Comparison of ENCODE assay signal across 8 cellular contexts in genomic region chr15:69225355-69226027, GRCh38.
DNase-seq lines count a peak whose midpoint lies in the region; FAIRE-seq and TF ChIP-seq lines count a peak whose summit lies in the region.

No MANE protein-coding gene starts in this region.

- no peaks in the 10 kb centered on the region for H3K4me1 ChIP-seq in tibial artery

- peak; percentile 65 for FAIRE-seq in TTC549 (lab: Jason Lieb, UNC)

- TF ChIP-seq CTCF in tibial artery (IDR thresholded peaks at IDR 0.05): peak in 1 of 2 experiments; percentile 21

- intact Hi-C loops in tibial artery (cut with DNase I; ENCODE audit: low total_unique reads): no loop called here

- no peak overlapping the region for H3K27ac ChIP-seq in tibial artery

- DNase-seq in Ammon's horn (ENCODE audit: low spot score): peak; percentile 22
- DNase-seq in HuH-7 (ENCODE audit: low spot score): peak; percentile 12
- DNase-seq in iPS DF 4.7 (ENCODE audit: extremely low read depth, low spot score): peak; percentile 9
- DNase-seq in nucleus accumbens (lab: John Stamatoyannopoulos, UW): no peak
- no peak for DNase-seq in tibial artery
- no peak for DNase-seq in putamen (ENCODE audit: low spot score)
- DNase-seq in stimulated activated CD4-positive, alpha-beta T cell treated with anti-CD3 and anti-CD28 coated beads, Interleukin-4, amount 100 ng/mL, for 1 hour: no peak

- peaks cover 0 to 18% (median 16%) of the 10 kb centered on the region in 3 donors for H3K9me3 ChIP-seq in tibial artery

- peaks cover 0 to 12% (median 0%) of the 10 kb centered on the region in 3 donors for H3K36me3 ChIP-seq in tibial artery

- no peak overlapping the region for H3K4me3 ChIP-seq in tibial artery

- H3K27me3 ChIP-seq in tibial artery: no peaks in the 10 kb centered on the region

Comparison
In these comparisons a context has a peak if more than half of its experiments do, and no peak if none do; other contexts are left out.
1. DNase-seq: peak in Ammon's horn (single experiment), HuH-7 (single experiment) and iPS DF 4.7 (single experiment); none in nucleus accumbens (0 of 56), tibial artery (0 of 2), putamen (single experiment) and stimulated activated CD4-positive, alpha-beta T cell treated with anti-CD3 and anti-CD28 coated beads, Interleukin-4, amount 100 ng/mL, for 1 hour (single experiment).